ENCODE assay signal across 8 cellular contexts in genomic region chr20:3406481-3407425, GRCh38. TPM values are rescaled to one million over a fixed set of nuclear protein-coding genes. Genes with fewer than 3 reads are reported as not detected.
DNase-seq lines count a peak whose midpoint lies in the region; ATAC-seq, FAIRE-seq and TF ChIP-seq lines count a peak whose summit lies in the region.

No MANE protein-coding gene starts in this region.

- peak; percentile 2 for ATAC-seq in CD8-positive, alpha-beta T cell
- ATAC-seq in HG02588 (IDR thresholded peaks at IDR 0.05; ENCODE audit: unreplicated experiment) (peak; percentile 22), SK-N-SH treated with all-trans-retinoic acid at 6 μM for 48 hours (peak; percentile 39), HG02973 (IDR thresholded peaks at IDR 0.05; ENCODE audit: unreplicated experiment) (no peak)

- WGBS in small intestine, 3 donors = 12 to 29% (median 26%) methylated on average over 47 of the region's 47 CpGs

- POLR2A ChIA-PET in CD8-positive, alpha-beta T cell (lab: Charles Lee) = interaction anchor here (1.0 kb wide), 1 partner anchor 13 kb away, joined by 3 read pairs; no protein-coding TSS in a partner anchor

- H3K9me3 ChIP-seq in CD8-positive, alpha-beta T cell (ENCODE audit: low read length) = no peaks in the 10 kb centered on the region
- H3K9me3 ChIP-seq in kidney (ENCODE audit: control insufficient read depth in 1 of 2, low read length in 2 of 2) (no peaks in the 10 kb centered on the region), small intestine (ENCODE audit: control insufficient read depth, low read depth) (no peaks in the 10 kb centered on the region)

- H3K4me3 ChIP-seq in CD8-positive, alpha-beta T cell (ENCODE audit: low read depth, low read length) = peak overlapping the region; percentile 71
- peak overlapping the region; percentile 85 for H3K4me3 ChIP-seq in choroid plexus epithelial cell (ENCODE audit: low read depth, low read length)
- peak overlapping the region; percentile 97 to 98 for H3K4me3 ChIP-seq in kidney (ENCODE audit: low read length in 2 of 2)
- peak overlapping the region; percentile 71 to 84 for H3K4me3 ChIP-seq in small intestine (ENCODE audit: low read depth in 1 of 2, low read length in 2 of 2)

- H3K36me3 Mint-ChIP-seq in CD8-positive, alpha-beta T cell = peaks cover 10% of the 10 kb centered on the region

- peak overlapping the region; percentile 85 for H3K4me3 Mint-ChIP-seq in CD8-positive, alpha-beta T cell

- peak in 5 of 7 experiments; percentile 8 to 50 (median 22) for DNase-seq in CD8-positive, alpha-beta T cell
- peak; percentile 39 for DNase-seq in choroid plexus epithelial cell (ENCODE audit: low read depth)
- DNase-seq in kidney = peak; percentile 69
- DNase-seq in small intestine = peak; percentile 36
- DNase-seq in OCI-M2 (lab: John Stamatoyannopoulos, UW; ENCODE audit: unreplicated experiment) = no peak

- peaks cover 25% of the 10 kb centered on the region for H3K4me1 Mint-ChIP-seq in CD8-positive, alpha-beta T cell (ENCODE audit: low read depth)

- peak overlapping the region; percentile 33 for H3K27ac ChIP-seq in CD8-positive, alpha-beta T cell (ENCODE audit: low read depth, low read length)
- H3K27ac ChIP-seq in kidney (ENCODE audit: low read depth in 2 of 2, low read length in 2 of 2) (peak overlapping the region; percentile 87 to 94), small intestine (ENCODE audit: low read depth in 1 of 2, low read length in 1 of 2) (peak overlapping the region; percentile 28 to 74)

- H3K9ac ChIP-seq in kidney (ENCODE audit: low read length in 2 of 2) = peak overlapping the region; percentile 94 to 98

- FAIRE-seq in kidney (lab: Jason Lieb, UNC) = no peak
- FAIRE-seq in small intestine (lab: Jason Lieb, UNC) = no peak

- H3K27ac Mint-ChIP-seq in CD8-positive, alpha-beta T cell = peak overlapping the region; percentile 58

- CTCF ChIA-PET in CD8-positive, alpha-beta T cell (lab: Charles Lee) = interaction anchor here (3.3 kb wide), 1 partner anchor 66 kb away, joined by 12 read pairs; no protein-coding TSS in a partner anchor

- H3K27me3 Mint-ChIP-seq in CD8-positive, alpha-beta T cell (ENCODE audit: low read depth) = no peaks in the 10 kb centered on the region

- intact Hi-C loops in CD8-positive, alpha-beta T cell (cut with DNase I, micrococcal nuclease) = loop anchor here (1.0 to 10.0 kb wide), 7 partner anchors 202 to 882 kb away; partner anchors contain the start of genes DDRGK1 (in 1 of the 2), GNRH2 (in 1 of the 2), ITPA (in 1 of the 2) and LZTS3 (in 1 of the 2)
- intact Hi-C loops in kidney (cut with DNase I) = no loop called here

- H3K36me3 ChIP-seq in CD8-positive, alpha-beta T cell (ENCODE audit: insufficient read depth, low read length) = no peaks in the 10 kb centered on the region
- H3K36me3 ChIP-seq in kidney (ENCODE audit: control insufficient read depth in 1 of 2, insufficient read depth in 2 of 2, low read length in 2 of 2) (no peaks in the 10 kb centered on the region), small intestine (ENCODE audit: control insufficient read depth in 2 of 2, insufficient read depth in 2 of 2, low read length in 2 of 2) (no peaks in the 10 kb centered on the region)

- peaks cover 6% of the 10 kb centered on the region for H3K4me1 ChIP-seq in CD8-positive, alpha-beta T cell (ENCODE audit: insufficient read depth, low read length)
- H3K4me1 ChIP-seq in kidney (ENCODE audit: control insufficient read depth in 1 of 2, insufficient read depth in 1 of 2, low read depth in 1 of 2, low read length in 2 of 2) (peaks cover 0 to 4% of the 10 kb centered on the region in 2 donors), small intestine (ENCODE audit: control insufficient read depth in 2 of 2, insufficient read depth in 1 of 2, low read depth in 1 of 2, low read length in 1 of 2) (no peaks in the 10 kb centered on the region)

- H3K27me3 ChIP-seq in CD8-positive, alpha-beta T cell (ENCODE audit: insufficient read depth, low read length) = no peaks in the 10 kb centered on the region
- H3K27me3 ChIP-seq in small intestine (ENCODE audit: control insufficient read depth in 2 of 2, insufficient read depth in 2 of 2, low read length in 2 of 2) = no peaks in the 10 kb centered on the region

- peak; percentile 38 for TF ChIP-seq CTCF in CD8-positive, alpha-beta T cell (IDR thresholded peaks at IDR 0.05)
- TF ChIP-seq CTCF in choroid plexus epithelial cell (conservative IDR thresholded peaks at IDR 0.05; ENCODE audit: low read depth, low read length) = peak; percentile 21
- TF ChIP-seq CTCF in kidney (IDR thresholded peaks at IDR 0.05; ENCODE audit: borderline replicate concordance, extremely low read depth, insufficient read depth) = no peak

- H3K9me3 Mint-ChIP-seq in CD8-positive, alpha-beta T cell = no peaks in the 10 kb centered on the region

TF ChIP-seq in SK-N-SH treated with all-trans-retinoic acid at 6 μM for 48 hours, 23 proteins besides CTCF, POLR2A, EP300 and RAD21 (continues in another document):
- TF ChIP-seq CSRNP3 (CRISPR knock-in tag; IDR thresholded peaks at IDR 0.05) (no peak), PATZ1 (CRISPR knock-in tag; IDR thresholded peaks at IDR 0.05; ENCODE audit: borderline replicate concordance) (no peak), POU6F1 (CRISPR knock-in tag; IDR thresholded peaks at IDR 0.05; ENCODE audit: borderline replicate concordance, low read depth) (no peak), TCF4 (CRISPR knock-in tag; IDR thresholded peaks at IDR 0.05; ENCODE audit: borderline replicate concordance) (no peak), CSDC2 (CRISPR knock-in tag; IDR thresholded peaks at IDR 0.05) (no peak), RARB (CRISPR knock-in tag; IDR thresholded peaks at IDR 0.05) (no peak), ARNTL (CRISPR knock-in tag; IDR thresholded peaks at IDR 0.05; ENCODE audit: borderline replicate concordance, low read depth) (no peak), TOX (CRISPR knock-in tag; IDR thresholded peaks at IDR 0.05; ENCODE audit: borderline replicate concordance) (no peak), ZFP30 (CRISPR knock-in tag; IDR thresholded peaks at IDR 0.05) (no peak), PPARA (CRISPR knock-in tag; IDR thresholded peaks at IDR 0.05; ENCODE audit: borderline replicate concordance) (no peak), ZC3H10 (CRISPR knock-in tag; IDR thresholded peaks at IDR 0.05) (no peak), BACH2 (CRISPR knock-in tag; IDR thresholded peaks at IDR 0.05; ENCODE audit: borderline replicate concordance) (no peak), ZNF70 (CRISPR knock-in tag; IDR thresholded peaks at IDR 0.05) (no peak), ISL1 (CRISPR knock-in tag; IDR thresholded peaks at IDR 0.05) (no peak), OSR1 (CRISPR knock-in tag; IDR thresholded peaks at IDR 0.05) (no peak)

RNA-seq across cellular contexts. Expression of gene DNAAF9, which starts 0.7 kb away (rescaled TPM):
- total RNA-seq in CD8-positive, alpha-beta T cell = 1 to 10 TPM; 2.6 to 2.7 TPM
- total RNA-seq in kidney = 25.2 TPM
- polyA plus RNA-seq in kidney (ENCODE audit: insufficient read depth, low read depth, low replicate concordance) (7.3 TPM), small intestine (1 to 10 TPM; 1.4 to 5.1 (median 2.0) TPM)

Comparison
In these comparisons a context has a peak if more than half of its experiments do, and no peak if none do; other contexts are left out.
1. H3K27ac ChIP-seq: peak in every context shown above with its lines; median percentile 90 in kidney; 51 in small intestine; 33 in CD8-positive, alpha-beta T cell.